Comparison of ENCODE assay signal across 8 cellular contexts in genomic region chr6:136609878-136610706, GRCh38. TPM values are rescaled to one million over a fixed set of nuclear protein-coding genes. Genes with fewer than 3 reads are reported as not detected.
DNase-seq lines count a peak whose midpoint lies in the region; ATAC-seq, FAIRE-seq and TF ChIP-seq lines count a peak whose summit lies in the region.

No MANE protein-coding gene starts in this region.

- peaks cover 0 to 50% (median 12%) of the 10 kb centered on the region in 11 experiments; a peak in 14 of 22 replicates for H3K36me3 ChIP-seq in BLaER1 treated with 17β-estradiol and CSF1 and Interleukin-3, amounts not matched to agents 10 nM and 100 nM
- H3K36me3 ChIP-seq in psoas muscle (ENCODE audit: insufficient read depth in 1 of 2, low read depth in 1 of 2) (peaks cover 0 to 11% of the 10 kb centered on the region in 2 donors), HAP-1 (replicated peaks) (no peaks in the 10 kb centered on the region)

- ATAC-seq in T-cell (replicated peaks in 1 of 4): no peak
- peak; percentile 95 for ATAC-seq in foreskin keratinocyte
- ATAC-seq in psoas muscle: peak; percentile 77 to 87 (median 82)
- ATAC-seq in HG03039 (IDR thresholded peaks at IDR 0.05; ENCODE audit: unreplicated experiment): no peak
- no peak for ATAC-seq in GM21825 (IDR thresholded peaks at IDR 0.05; ENCODE audit: unreplicated experiment)

- in situ Hi-C loops in HAP-1 (cut with MboI; ENCODE audit: low sequenced_read_pairs): no loop called here

- peak overlapping the region; percentile 49 to 79 for H3K27ac Mint-ChIP-seq in T-cell

- no peaks in the 10 kb centered on the region for H3K27me3 Mint-ChIP-seq in T-cell

- intact Hi-C loops in psoas muscle (cut with DNase I): no loop called here

- no peaks in the 10 kb centered on the region for H4K20me1 ChIP-seq in BLaER1 treated with 17β-estradiol and CSF1 and Interleukin-3, amounts not matched to agents 10 nM and 100 nM

- H3K9me3 Mint-ChIP-seq in T-cell: no peaks in the 10 kb centered on the region

- 54 to 67% (median 55%) methylated on average over 4 of the region's 4 CpGs for WGBS in psoas muscle, 3 donors

- DNase-seq in HTR-8/SVneo (ENCODE audit: insufficient read length, low spot score) (peak; percentile 88), T-cell (no peak), foreskin keratinocyte (peak; percentile 99), psoas muscle (peak in 1 of 2 donors; percentile 40), HAP-1 (ENCODE audit: low spot score in 2 of 2) (no peak)

- no peak for TF ChIP-seq CTCF in foreskin keratinocyte (conservative IDR thresholded peaks at IDR 0.05)
- TF ChIP-seq CTCF in psoas muscle (IDR thresholded peaks at IDR 0.05): no peak

- peaks cover 9 to 18% (median 14%) of the 10 kb centered on the region in 3 donors for H3K4me1 Mint-ChIP-seq in T-cell

- CTCF ChIA-PET in T-cell (lab: Charles Lee): interaction anchor here (0.5 to 3.4 kb wide), 3 partner anchors 25 to 219 kb away, joined by 4 to 14 read pairs (median 12); partner anchors contain the start of gene MAP3K5 (in 1 of the 2)

- peak overlapping the region; percentile 40 to 83 (median 73) for H3K4me2 ChIP-seq in BLaER1 treated with 17β-estradiol and CSF1 and Interleukin-3, amounts not matched to agents 10 nM and 100 nM

- H3K4me3 ChIP-seq in BLaER1 treated with 17β-estradiol and CSF1 and Interleukin-3, amounts not matched to agents 10 nM and 100 nM: peak overlapping the region in 1 of 10 experiments; percentile 10; a peak in 3 of 20 replicates
- H3K4me3 ChIP-seq in psoas muscle (no peak overlapping the region), HAP-1 (no peak overlapping the region)

- POLR2A ChIA-PET in T-cell (lab: Charles Lee): interaction anchor here in 1 of 2 donors (0.7 kb wide), 1 partner anchor 17 kb away, joined by 5 read pairs; no protein-coding TSS in a partner anchor

- FAIRE-seq in HTR-8/SVneo (lab: Jason Lieb, UNC): peak; percentile 51

- peaks cover 25 to 91% (median 40%) of the 10 kb centered on the region in 10 experiments for H3K4me1 ChIP-seq in BLaER1 treated with 17β-estradiol and CSF1 and Interleukin-3, amounts not matched to agents 10 nM and 100 nM
- H3K4me1 ChIP-seq in foreskin keratinocyte: peaks cover 32% of the 10 kb centered on the region
- no peaks in the 10 kb centered on the region for H3K4me1 ChIP-seq in psoas muscle
- peaks cover 37% of the 10 kb centered on the region for H3K4me1 ChIP-seq in HAP-1

- H3K9ac ChIP-seq in BLaER1 treated with 17β-estradiol and CSF1 and Interleukin-3, amounts not matched to agents 10 nM and 100 nM: peak overlapping the region in 7 of 11 experiments; percentile 2 to 65 (median 45); a peak in 8 of 22 replicates

- no peaks in the 10 kb centered on the region for H3K9me3 ChIP-seq in BLaER1 treated with 17β-estradiol and CSF1 and Interleukin-3, amounts not matched to agents 10 nM and 100 nM (replicated peaks in 1 of 11)
- H3K9me3 ChIP-seq in psoas muscle: no peaks in the 10 kb centered on the region
- no peaks in the 10 kb centered on the region for H3K9me3 ChIP-seq in HAP-1

- H3K4me3 Mint-ChIP-seq in T-cell: no peak overlapping the region

- H3K27ac ChIP-seq in BLaER1 treated with 17β-estradiol and CSF1 and Interleukin-3, amounts not matched to agents 10 nM and 100 nM: peak overlapping the region; percentile 1 to 87 (median 68); a peak in 19 of 22 replicates
- H3K27ac ChIP-seq in foreskin keratinocyte (peak overlapping the region; percentile 61), psoas muscle (peak overlapping the region; percentile 64)

- no peaks in the 10 kb centered on the region for H3K27me3 ChIP-seq in BLaER1 treated with 17β-estradiol and CSF1 and Interleukin-3, amounts not matched to agents 10 nM and 100 nM
- no peaks in the 10 kb centered on the region for H3K27me3 ChIP-seq in foreskin keratinocyte
- H3K27me3 ChIP-seq in psoas muscle (ENCODE audit: insufficient read depth in 3 of 3, low read length in 2 of 3): no peaks in the 10 kb centered on the region
- no peaks in the 10 kb centered on the region for H3K27me3 ChIP-seq in HAP-1 (ENCODE audit: low read depth)

- H3K36me3 Mint-ChIP-seq in T-cell: peaks cover 41% of the 10 kb centered on the region

RNA-seq across cellular contexts. Expression of gene MAP7, which starts 59.9 kb away (rescaled TPM):
- total RNA-seq in T-cell (under 1 TPM; 0.33 to 0.73 (median 0.57) TPM), foreskin keratinocyte (20.8 and 25.4 TPM in 2 replicates), psoas muscle (under 1 TPM; 0.32 to 0.94 (median 0.62) TPM)
- polyA plus RNA-seq in foreskin keratinocyte (7.5 and 9.1 TPM in 2 replicates), psoas muscle (under 1 TPM; 0.10 to 0.20 (median 0.10) TPM)

Comparison
In these comparisons a context has a peak if more than half of its experiments do, and no peak if none do; other contexts are left out.
1. DNase-seq: peak in HTR-8/SVneo (single experiment) and foreskin keratinocyte (2 of 2); none in T-cell (0 of 34) and HAP-1 (0 of 2).
2. ATAC-seq: peak in foreskin keratinocyte (single experiment) and psoas muscle (4 of 4); none in T-cell (0 of 4), HG03039 (single experiment) and GM21825 (single experiment).
3. RNA of gene MAP7, which starts 59.9 kb away (total RNA-seq): 20.8 to 25.4 TPM in foreskin keratinocyte; 0.32 to 0.94 TPM in psoas muscle and 0.33 to 0.73 TPM in T-cell; every median in the first group is over 10 times any median in the second.
4. Peak in every context shown above with its lines, with median percentiles within 50 percentile points of each other: H3K27ac ChIP-seq.